ENCODE assay signal across 8 cellular contexts in the genomic region with DNA sequence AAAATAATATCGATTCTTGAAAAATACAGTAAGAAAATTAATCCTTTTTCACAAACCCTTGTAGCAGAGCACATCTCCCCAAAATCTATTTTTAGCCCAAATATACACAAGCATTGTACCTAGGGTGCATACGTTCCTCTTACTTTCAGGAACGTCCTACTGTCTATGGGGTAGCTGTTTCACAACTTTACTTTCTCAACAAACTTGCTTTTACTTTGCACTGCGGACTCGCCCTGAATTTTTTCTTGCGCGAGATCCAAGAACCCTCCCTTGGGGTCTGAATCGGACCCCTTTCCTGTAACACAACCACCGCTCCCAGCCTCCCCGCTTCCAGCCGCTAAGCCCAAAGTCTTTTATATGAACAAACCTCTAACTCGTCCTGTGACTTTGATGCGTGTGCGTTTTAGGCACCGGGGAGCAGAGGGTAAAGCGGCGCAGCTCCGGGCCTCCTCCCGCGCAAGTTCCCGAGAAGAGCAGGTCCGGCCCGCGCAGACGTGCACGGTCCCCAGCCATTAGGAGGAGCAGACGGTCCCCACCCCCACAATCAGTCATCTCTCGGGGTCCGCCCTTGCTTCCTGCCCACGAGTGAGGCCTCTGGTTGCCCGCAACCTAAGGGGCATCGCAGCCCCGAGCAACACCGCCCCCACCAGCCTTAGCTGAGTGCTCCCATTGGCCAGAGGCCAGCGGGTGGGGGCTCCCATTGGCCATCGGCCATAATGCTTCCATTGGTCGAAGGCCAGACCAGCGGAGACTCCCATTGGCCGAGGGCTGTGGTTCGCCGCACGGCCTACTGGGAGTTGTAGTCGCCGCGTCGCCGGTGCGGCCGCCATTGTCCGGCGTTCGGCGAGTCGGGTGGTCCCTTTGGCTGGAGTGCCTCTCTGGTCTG. TPM values are rescaled to one million over a fixed set of nuclear protein-coding genes. Genes with fewer than 3 reads are reported as not detected.
A peak's percentile ranks its signal among the peaks of the same experiment; 100 is the strongest.
DNase-seq lines count a peak whose midpoint lies in the region; ATAC-seq, FAIRE-seq and TF ChIP-seq lines count a peak whose summit lies in the region.

A gene (plus strand): TSS at position 800 of the 886 bp plus-strand sequence. CDS start 127 bp downstream, outside the sequence.

- H3K36me3 ChIP-seq in bronchial epithelial cell (ENCODE audit: control insufficient read depth, insufficient read depth, low read length) (no peaks in the 10 kb centered on the region), iPS-20b (ENCODE audit: insufficient read depth, low read depth, low read length) (peaks cover 37% of the 10 kb centered on the region)

- H3K4me3 ChIP-seq in WI38 (ENCODE audit: low read depth, low read length) (peak within 1 kb of the TSS; percentile 95), bronchial epithelial cell (ENCODE audit: low read depth, low read length) (peak within 1 kb of the TSS; percentile 96), iPS-20b (ENCODE audit: low read length) (peak within 1 kb of the TSS; percentile 75), skin epidermis (peak within 1 kb of the TSS; percentile 52 to 95 (median 82))

- no peaks in the 10 kb centered on the region for H3K9me3 ChIP-seq in iPS-20b (ENCODE audit: insufficient read depth, low read depth, low read length)

- H3K27me3 ChIP-seq in bronchial epithelial cell (ENCODE audit: control insufficient read depth, insufficient read depth, low read length), result no peaks in the 10 kb centered on the region
- no peaks in the 10 kb centered on the region for H3K27me3 ChIP-seq in iPS-20b (ENCODE audit: insufficient read depth, low read length)

- H3K9ac ChIP-seq in iPS-20b (ENCODE audit: low read depth, low read length), result peak within 1 kb of the TSS; percentile 99

- H3K4me1 ChIP-seq in iPS-20b (ENCODE audit: insufficient read depth, low read length), result peaks cover 5% of the 10 kb centered on the region

- peak; percentile 99 for DNase-seq in AG08395 (ENCODE audit: low spot score)
- peak; percentile 100 for DNase-seq in NCI-H2227 (lab: John Stamatoyannopoulos, UW; ENCODE audit: unreplicated experiment)
- DNase-seq in bronchial epithelial cell (ENCODE audit: low read depth), result peak; percentile 96

- H3K27ac ChIP-seq in iPS-20b (ENCODE audit: low read length) (peak within 1 kb of the TSS; percentile 85), skin epidermis (peak within 1 kb of the TSS; percentile 61 to 97 (median 89))

- ATAC-seq in GM18909 (IDR thresholded peaks at IDR 0.05; ENCODE audit: poor library complexity, unreplicated experiment) (peak; percentile 96), HG03159 (IDR thresholded peaks at IDR 0.05; ENCODE audit: unreplicated experiment) (peak; percentile 98)

- no peak for FAIRE-seq in bronchial epithelial cell (lab: Jason Lieb, UNC)

- no peak for TF ChIP-seq CTCF in WI38 (IDR thresholded peaks at IDR 0.05; ENCODE audit: low read depth, low read length)
- TF ChIP-seq CTCF in bronchial epithelial cell (IDR thresholded peaks at IDR 0.05; ENCODE audit: insufficient read depth, low read length, severe bottlenecking), result peak; percentile 11

RNA-seq across cellular contexts. Expression of the gene that starts here (rescaled TPM):
- total RNA-seq in bronchial epithelial cell, result 2.3 and 2.4 TPM in 2 replicates

Comparison
In these comparisons a context has a peak if more than half of its experiments do, and no peak if none do; other contexts are left out.
1. Peak in every context shown above with its lines: DNase-seq, ATAC-seq, H3K4me3 ChIP-seq and H3K27ac ChIP-seq.